In the genomic region with DNA sequence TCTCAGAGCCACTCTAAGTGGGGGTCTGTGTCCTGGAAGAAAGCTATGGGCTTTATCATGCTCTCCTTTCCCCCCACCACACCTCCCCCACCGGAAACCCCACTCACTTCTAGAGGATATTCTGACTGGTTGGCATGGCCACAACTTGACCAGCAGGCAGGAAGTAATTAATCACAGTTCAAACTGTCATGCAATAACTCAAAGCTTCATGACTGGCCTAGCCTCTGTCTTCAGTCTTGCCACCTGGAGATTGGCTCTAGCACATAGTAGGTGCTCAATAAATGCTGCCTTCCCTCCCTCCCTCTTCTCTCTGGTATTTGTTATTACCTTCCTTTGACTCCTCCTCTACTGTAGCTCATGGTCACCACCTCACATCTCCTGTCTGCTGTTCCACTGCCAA, we compare ENCODE assay signal across 1 cellular context.
TF ChIP-seq lines count a peak whose summit lies in the region.

No MANE protein-coding gene starts in this region.

TF ChIP-seq in K562, 482 proteins besides CTCF, POLR2A, EP300 and RAD21 (continued from another document and continues in another):
- TF ChIP-seq, protein P1, sequence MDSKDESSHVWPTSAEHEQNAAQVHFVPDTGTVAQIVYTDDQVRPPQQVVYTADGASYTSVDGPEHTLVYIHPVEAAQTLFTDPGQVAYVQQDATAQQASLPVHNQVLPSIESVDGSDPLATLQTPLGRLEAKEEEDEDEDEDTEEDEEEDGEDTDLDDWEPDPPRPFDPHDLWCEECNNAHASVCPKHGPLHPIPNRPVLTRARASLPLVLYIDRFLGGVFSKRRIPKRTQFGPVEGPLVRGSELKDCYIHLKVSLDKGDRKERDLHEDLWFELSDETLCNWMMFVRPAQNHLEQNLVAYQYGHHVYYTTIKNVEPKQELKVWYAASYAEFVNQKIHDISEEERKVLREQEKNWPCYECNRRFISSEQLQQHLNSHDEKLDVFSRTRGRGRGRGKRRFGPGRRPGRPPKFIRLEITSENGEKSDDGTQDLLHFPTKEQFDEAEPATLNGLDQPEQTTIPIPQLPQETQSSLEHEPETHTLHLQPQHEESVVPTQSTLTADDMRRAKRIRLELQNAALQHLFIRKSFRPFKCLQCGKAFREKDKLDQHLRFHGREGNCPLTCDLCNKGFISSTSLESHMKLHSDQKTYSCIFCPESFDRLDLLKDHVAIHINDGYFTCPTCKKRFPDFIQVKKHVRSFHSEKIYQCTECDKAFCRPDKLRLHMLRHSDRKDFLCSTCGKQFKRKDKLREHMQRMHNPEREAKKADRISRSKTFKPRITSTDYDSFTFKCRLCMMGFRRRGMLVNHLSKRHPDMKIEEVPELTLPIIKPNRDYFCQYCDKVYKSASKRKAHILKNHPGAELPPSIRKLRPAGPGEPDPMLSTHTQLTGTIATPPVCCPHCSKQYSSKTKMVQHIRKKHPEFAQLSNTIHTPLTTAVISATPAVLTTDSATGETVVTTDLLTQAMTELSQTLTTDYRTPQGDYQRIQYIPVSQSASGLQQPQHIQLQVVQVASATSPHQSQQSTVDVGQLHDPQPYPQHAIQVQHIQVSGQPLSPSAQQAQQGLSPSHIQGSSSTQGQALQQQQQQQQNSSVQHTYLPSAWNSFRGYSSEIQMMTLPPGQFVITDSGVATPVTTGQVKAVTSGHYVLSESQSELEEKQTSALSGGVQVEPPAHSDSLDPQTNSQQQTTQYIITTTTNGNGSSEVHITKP (IDR thresholded peaks at IDR 0.05; ENCODE audit: partially characterized antibody): no peak
- TF ChIP-seq CAMTA2 (CRISPR knock-in tag; conservative IDR thresholded peaks at IDR 0.05): no peak
- TF ChIP-seq PTRF (tag; IDR thresholded peaks at IDR 0.05): no peak
- TF ChIP-seq GTF2F1 (IDR thresholded peaks at IDR 0.05; ENCODE audit: low read depth, low read length): no peak
- no peak; a peak in 1 of 3 replicates for TF ChIP-seq CBX3 (IDR thresholded peaks at IDR 0.05; ENCODE audit: borderline replicate concordance in 1 of 2, low read length in 2 of 2)
- TF ChIP-seq FOXA1 (IDR thresholded peaks at IDR 0.05; ENCODE audit: borderline replicate concordance): no peak
- no peak for TF ChIP-seq RFX7 (CRISPR knock-in tag; IDR thresholded peaks at IDR 0.05)
- no peak for TF ChIP-seq ZNF165 (CRISPR knock-in tag; IDR thresholded peaks at IDR 0.05; ENCODE audit: borderline replicate concordance)
- no peak for TF ChIP-seq TAF9B (IDR thresholded peaks at IDR 0.05; ENCODE audit: partially characterized antibody)
- TF ChIP-seq, protein P2, sequence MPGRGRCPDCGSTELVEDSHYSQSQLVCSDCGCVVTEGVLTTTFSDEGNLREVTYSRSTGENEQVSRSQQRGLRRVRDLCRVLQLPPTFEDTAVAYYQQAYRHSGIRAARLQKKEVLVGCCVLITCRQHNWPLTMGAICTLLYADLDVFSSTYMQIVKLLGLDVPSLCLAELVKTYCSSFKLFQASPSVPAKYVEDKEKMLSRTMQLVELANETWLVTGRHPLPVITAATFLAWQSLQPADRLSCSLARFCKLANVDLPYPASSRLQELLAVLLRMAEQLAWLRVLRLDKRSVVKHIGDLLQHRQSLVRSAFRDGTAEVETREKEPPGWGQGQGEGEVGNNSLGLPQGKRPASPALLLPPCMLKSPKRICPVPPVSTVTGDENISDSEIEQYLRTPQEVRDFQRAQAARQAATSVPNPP (IDR thresholded peaks at IDR 0.05; ENCODE audit: borderline replicate concordance, insufficient read depth, insufficient read length): no peak
- TF ChIP-seq CBFA2T2 (conservative IDR thresholded peaks at IDR 0.05): peak; percentile 50
- TF ChIP-seq SNIP1 (IDR thresholded peaks at IDR 0.05; ENCODE audit: low read depth): no peak
- TF ChIP-seq, protein P3, sequence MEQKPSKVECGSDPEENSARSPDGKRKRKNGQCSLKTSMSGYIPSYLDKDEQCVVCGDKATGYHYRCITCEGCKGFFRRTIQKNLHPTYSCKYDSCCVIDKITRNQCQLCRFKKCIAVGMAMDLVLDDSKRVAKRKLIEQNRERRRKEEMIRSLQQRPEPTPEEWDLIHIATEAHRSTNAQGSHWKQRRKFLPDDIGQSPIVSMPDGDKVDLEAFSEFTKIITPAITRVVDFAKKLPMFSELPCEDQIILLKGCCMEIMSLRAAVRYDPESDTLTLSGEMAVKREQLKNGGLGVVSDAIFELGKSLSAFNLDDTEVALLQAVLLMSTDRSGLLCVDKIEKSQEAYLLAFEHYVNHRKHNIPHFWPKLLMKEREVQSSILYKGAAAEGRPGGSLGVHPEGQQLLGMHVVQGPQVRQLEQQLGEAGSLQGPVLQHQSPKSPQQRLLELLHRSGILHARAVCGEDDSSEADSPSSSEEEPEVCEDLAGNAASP (IDR thresholded peaks at IDR 0.05): no peak
- TF ChIP-seq CREB1 (IDR thresholded peaks at IDR 0.05): no peak
- no peak for TF ChIP-seq CREB1 (CRISPR knock-in tag; IDR thresholded peaks at IDR 0.05)
- TF ChIP-seq NR2C1 (IDR thresholded peaks at IDR 0.05): no peak
- no peak for TF ChIP-seq NR2C1 (tag; IDR thresholded peaks at IDR 0.05)
- TF ChIP-seq KLF13 (tag; IDR thresholded peaks at IDR 0.05; ENCODE audit: borderline replicate concordance, low read depth): no peak
- no peak for TF ChIP-seq ILK (tag; IDR thresholded peaks at IDR 0.05; ENCODE audit: borderline replicate concordance, low read depth)
- TF ChIP-seq, protein P4, sequence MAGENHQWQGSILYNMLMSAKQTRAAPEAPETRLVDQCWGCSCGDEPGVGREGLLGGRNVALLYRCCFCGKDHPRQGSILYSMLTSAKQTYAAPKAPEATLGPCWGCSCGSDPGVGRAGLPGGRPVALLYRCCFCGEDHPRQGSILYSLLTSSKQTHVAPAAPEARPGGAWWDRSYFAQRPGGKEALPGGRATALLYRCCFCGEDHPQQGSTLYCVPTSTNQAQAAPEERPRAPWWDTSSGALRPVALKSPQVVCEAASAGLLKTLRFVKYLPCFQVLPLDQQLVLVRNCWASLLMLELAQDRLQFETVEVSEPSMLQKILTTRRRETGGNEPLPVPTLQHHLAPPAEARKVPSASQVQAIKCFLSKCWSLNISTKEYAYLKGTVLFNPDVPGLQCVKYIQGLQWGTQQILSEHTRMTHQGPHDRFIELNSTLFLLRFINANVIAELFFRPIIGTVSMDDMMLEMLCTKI (IDR thresholded peaks at IDR 0.05; ENCODE audit: partially characterized antibody): no peak
- peak; percentile 57 for TF ChIP-seq CBFA2T3 (IDR thresholded peaks at IDR 0.05)
- TF ChIP-seq TEAD2 (tag; IDR thresholded peaks at IDR 0.05): no peak
- TF ChIP-seq GATAD2B (IDR thresholded peaks at IDR 0.05; ENCODE audit: borderline replicate concordance): no peak
- no peak for TF ChIP-seq ZNF780A (CRISPR knock-in tag; IDR thresholded peaks at IDR 0.05)
- TF ChIP-seq STAG1 (CRISPR knock-in tag; IDR thresholded peaks at IDR 0.05; ENCODE audit: borderline replicate concordance): no peak
- TF ChIP-seq MEIS2 (IDR thresholded peaks at IDR 0.05; ENCODE audit: partially characterized antibody): peak; percentile 96
- TF ChIP-seq DDX20 (tag; IDR thresholded peaks at IDR 0.05; ENCODE audit: low read depth): no peak
- TF ChIP-seq U2AF2 (optimal IDR thresholded peaks at IDR 0.05; ENCODE audit: low read depth, low read length): no peak
- no peak for TF ChIP-seq ZBED1 (IDR thresholded peaks at IDR 0.05)
- no peak for TF ChIP-seq LARP7 (IDR thresholded peaks at IDR 0.05)
- TF ChIP-seq ELF1 (tag; IDR thresholded peaks at IDR 0.05): no peak
- TF ChIP-seq, protein P5, sequence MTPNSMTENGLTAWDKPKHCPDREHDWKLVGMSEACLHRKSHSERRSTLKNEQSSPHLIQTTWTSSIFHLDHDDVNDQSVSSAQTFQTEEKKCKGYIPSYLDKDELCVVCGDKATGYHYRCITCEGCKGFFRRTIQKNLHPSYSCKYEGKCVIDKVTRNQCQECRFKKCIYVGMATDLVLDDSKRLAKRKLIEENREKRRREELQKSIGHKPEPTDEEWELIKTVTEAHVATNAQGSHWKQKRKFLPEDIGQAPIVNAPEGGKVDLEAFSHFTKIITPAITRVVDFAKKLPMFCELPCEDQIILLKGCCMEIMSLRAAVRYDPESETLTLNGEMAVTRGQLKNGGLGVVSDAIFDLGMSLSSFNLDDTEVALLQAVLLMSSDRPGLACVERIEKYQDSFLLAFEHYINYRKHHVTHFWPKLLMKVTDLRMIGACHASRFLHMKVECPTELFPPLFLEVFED (CRISPR knock-in tag; conservative IDR thresholded peaks at IDR 0.05): 0 out of 2 replicates have a peak, but pooled peaks have one; percentile 59
- TF ChIP-seq SRSF9 (IDR thresholded peaks at IDR 0.05; ENCODE audit: borderline replicate concordance, low read depth, low read length): no peak
- no peak for TF ChIP-seq POLR2AphosphoS5 (IDR thresholded peaks at IDR 0.05; ENCODE audit: control insufficient read depth, insufficient read depth, low read depth, low read length)
- TF ChIP-seq KDM1A (IDR thresholded peaks at IDR 0.05): peak; percentile 33 to 36; a peak in 1 of 4 replicates
- TF ChIP-seq HMG20B (CRISPR knock-in tag; IDR thresholded peaks at IDR 0.05): no peak
- TF ChIP-seq XRCC4 (IDR thresholded peaks at IDR 0.05; ENCODE audit: extremely low read depth, insufficient read depth, insufficient read length): no peak
- no peak for TF ChIP-seq ZNF551 (CRISPR knock-in tag; IDR thresholded peaks at IDR 0.05)
- TF ChIP-seq, protein P6, sequence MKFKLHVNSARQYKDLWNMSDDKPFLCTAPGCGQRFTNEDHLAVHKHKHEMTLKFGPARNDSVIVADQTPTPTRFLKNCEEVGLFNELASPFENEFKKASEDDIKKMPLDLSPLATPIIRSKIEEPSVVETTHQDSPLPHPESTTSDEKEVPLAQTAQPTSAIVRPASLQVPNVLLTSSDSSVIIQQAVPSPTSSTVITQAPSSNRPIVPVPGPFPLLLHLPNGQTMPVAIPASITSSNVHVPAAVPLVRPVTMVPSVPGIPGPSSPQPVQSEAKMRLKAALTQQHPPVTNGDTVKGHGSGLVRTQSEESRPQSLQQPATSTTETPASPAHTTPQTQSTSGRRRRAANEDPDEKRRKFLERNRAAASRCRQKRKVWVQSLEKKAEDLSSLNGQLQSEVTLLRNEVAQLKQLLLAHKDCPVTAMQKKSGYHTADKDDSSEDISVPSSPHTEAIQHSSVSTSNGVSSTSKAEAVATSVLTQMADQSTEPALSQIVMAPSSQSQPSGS (CRISPR knock-in tag; IDR thresholded peaks at IDR 0.05): no peak
- TF ChIP-seq, protein P7, sequence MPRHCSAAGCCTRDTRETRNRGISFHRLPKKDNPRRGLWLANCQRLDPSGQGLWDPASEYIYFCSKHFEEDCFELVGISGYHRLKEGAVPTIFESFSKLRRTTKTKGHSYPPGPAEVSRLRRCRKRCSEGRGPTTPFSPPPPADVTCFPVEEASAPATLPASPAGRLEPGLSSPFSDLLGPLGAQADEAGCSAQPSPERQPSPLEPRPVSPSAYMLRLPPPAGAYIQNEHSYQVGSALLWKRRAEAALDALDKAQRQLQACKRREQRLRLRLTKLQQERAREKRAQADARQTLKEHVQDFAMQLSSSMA (CRISPR knock-in tag; IDR thresholded peaks at IDR 0.05): no peak
- TF ChIP-seq RNF2 (IDR thresholded peaks at IDR 0.05): no peak
- TF ChIP-seq, protein P8, sequence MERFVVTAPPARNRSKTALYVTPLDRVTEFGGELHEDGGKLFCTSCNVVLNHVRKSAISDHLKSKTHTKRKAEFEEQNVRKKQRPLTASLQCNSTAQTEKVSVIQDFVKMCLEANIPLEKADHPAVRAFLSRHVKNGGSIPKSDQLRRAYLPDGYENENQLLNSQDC (CRISPR knock-in tag; IDR thresholded peaks at IDR 0.05): no peak
- peak in 1 of 2 experiments; percentile 27; a peak in 1 of 4 replicates for TF ChIP-seq TRIM24 (IDR thresholded peaks at IDR 0.05)
- TF ChIP-seq CBX8 (IDR thresholded peaks at IDR 0.05; ENCODE audit: borderline replicate concordance, extremely low read depth, low read depth, low read length, poor library complexity, severe bottlenecking): no peak
- TF ChIP-seq, protein P9, sequence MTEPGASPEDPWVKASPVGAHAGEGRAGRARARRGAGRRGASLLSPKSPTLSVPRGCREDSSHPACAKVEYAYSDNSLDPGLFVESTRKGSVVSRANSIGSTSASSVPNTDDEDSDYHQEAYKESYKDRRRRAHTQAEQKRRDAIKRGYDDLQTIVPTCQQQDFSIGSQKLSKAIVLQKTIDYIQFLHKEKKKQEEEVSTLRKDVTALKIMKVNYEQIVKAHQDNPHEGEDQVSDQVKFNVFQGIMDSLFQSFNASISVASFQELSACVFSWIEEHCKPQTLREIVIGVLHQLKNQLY (CRISPR knock-in tag; conservative IDR thresholded peaks at IDR 0.05): no peak
- TF ChIP-seq RFX1 (IDR thresholded peaks at IDR 0.05): peak; percentile 46; the same call in 1 of the 2 replicates
- TF ChIP-seq GABPA (tag; conservative IDR thresholded peaks at IDR 0.05; ENCODE audit: low read depth): peak; percentile 57
- no peak for TF ChIP-seq RBM15 (IDR thresholded peaks at IDR 0.05; ENCODE audit: insufficient read depth, low read length)
- TF ChIP-seq ZNF24 (IDR thresholded peaks at IDR 0.05): no peak
- TF ChIP-seq ETV1 (tag; conservative IDR thresholded peaks at IDR 0.05; ENCODE audit: low read depth): peak; percentile 78
- TF ChIP-seq, protein P10, sequence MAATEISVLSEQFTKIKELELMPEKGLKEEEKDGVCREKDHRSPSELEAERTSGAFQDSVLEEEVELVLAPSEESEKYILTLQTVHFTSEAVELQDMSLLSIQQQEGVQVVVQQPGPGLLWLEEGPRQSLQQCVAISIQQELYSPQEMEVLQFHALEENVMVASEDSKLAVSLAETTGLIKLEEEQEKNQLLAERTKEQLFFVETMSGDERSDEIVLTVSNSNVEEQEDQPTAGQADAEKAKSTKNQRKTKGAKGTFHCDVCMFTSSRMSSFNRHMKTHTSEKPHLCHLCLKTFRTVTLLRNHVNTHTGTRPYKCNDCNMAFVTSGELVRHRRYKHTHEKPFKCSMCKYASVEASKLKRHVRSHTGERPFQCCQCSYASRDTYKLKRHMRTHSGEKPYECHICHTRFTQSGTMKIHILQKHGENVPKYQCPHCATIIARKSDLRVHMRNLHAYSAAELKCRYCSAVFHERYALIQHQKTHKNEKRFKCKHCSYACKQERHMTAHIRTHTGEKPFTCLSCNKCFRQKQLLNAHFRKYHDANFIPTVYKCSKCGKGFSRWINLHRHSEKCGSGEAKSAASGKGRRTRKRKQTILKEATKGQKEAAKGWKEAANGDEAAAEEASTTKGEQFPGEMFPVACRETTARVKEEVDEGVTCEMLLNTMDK (IDR thresholded peaks at IDR 0.05; ENCODE audit: borderline replicate concordance, insufficient read depth, low read depth, low read length, poor library complexity, severe bottlenecking): no peak
- TF ChIP-seq, protein P11, sequence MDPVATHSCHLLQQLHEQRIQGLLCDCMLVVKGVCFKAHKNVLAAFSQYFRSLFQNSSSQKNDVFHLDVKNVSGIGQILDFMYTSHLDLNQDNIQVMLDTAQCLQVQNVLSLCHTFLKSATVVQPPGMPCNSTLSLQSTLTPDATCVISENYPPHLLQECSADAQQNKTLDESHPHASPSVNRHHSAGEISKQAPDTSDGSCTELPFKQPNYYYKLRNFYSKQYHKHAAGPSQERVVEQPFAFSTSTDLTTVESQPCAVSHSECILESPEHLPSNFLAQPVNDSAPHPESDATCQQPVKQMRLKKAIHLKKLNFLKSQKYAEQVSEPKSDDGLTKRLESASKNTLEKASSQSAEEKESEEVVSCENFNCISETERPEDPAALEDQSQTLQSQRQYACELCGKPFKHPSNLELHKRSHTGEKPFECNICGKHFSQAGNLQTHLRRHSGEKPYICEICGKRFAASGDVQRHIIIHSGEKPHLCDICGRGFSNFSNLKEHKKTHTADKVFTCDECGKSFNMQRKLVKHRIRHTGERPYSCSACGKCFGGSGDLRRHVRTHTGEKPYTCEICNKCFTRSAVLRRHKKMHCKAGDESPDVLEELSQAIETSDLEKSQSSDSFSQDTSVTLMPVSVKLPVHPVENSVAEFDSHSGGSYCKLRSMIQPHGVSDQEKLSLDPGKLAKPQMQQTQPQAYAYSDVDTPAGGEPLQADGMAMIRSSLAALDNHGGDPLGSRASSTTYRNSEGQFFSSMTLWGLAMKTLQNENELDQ (CRISPR knock-in tag; IDR thresholded peaks at IDR 0.05; ENCODE audit: borderline replicate concordance): no peak
- TF ChIP-seq NR2C2 (CRISPR knock-in tag; IDR thresholded peaks at IDR 0.05): no peak
- TF ChIP-seq NR2C2 (tag; IDR thresholded peaks at IDR 0.05): peak; percentile 14; the same call in 1 of the 2 replicates
